ENCODE assay signal across 19 cellular contexts in genomic region chr6:149438855-149439254, GRCh38. TPM values are rescaled to one million over a fixed set of nuclear protein-coding genes. Genes with fewer than 3 reads are reported as not detected.
DNase-seq lines count a peak whose midpoint lies in the region; ATAC-seq and TF ChIP-seq lines count a peak whose summit lies in the region.
"Had no signal": no experiment of that assay in that cellular context is flagged by ENCODE, and none has a peak within 500 bp of the region (broad histone marks: within the 10 kb centered on the region; RNA-seq: fewer than 3 reads in every experiment).

No MANE protein-coding gene starts in this region.

- peaks cover 20% of the 10 kb centered on the region for H3K4me1 Mint-ChIP-seq in activated T-cell treated with anti-CD3 and anti-CD28 coated beads, Interleukin-2, amount 50 U/mL, for 4 hours (ENCODE audit: low read depth)
- H3K4me1 Mint-ChIP-seq in naive B cell: peaks cover 15 to 30% (median 22%) of the 10 kb centered on the region in 3 donors
- H3K4me1 Mint-ChIP-seq in mesothelial cell of epicardium: peaks cover 31% of the 10 kb centered on the region

- no peaks in the 10 kb centered on the region for H3K36me3 Mint-ChIP-seq in activated T-cell treated with anti-CD3 and anti-CD28 coated beads, Interleukin-2, amount 50 U/mL, for 4 hours (ENCODE audit: insufficient read depth)
- H3K36me3 Mint-ChIP-seq in naive B cell: no peaks in the 10 kb centered on the region
- no peaks in the 10 kb centered on the region for H3K36me3 Mint-ChIP-seq in mesothelial cell of epicardium
- H3K36me3 Mint-ChIP-seq: neural progenitor cell had no signal

- no peak overlapping the region for H3K4me3 Mint-ChIP-seq in activated T-cell treated with anti-CD3 and anti-CD28 coated beads, Interleukin-2, amount 50 U/mL, for 4 hours
- no peak overlapping the region for H3K4me3 Mint-ChIP-seq in naive B cell
- H3K4me3 Mint-ChIP-seq in mesothelial cell of epicardium: no peak overlapping the region
- H3K4me3 Mint-ChIP-seq: endodermal cell, neural progenitor cell had no signal

- H3K27ac Mint-ChIP-seq in naive B cell: peak overlapping the region in 2 of 6 donors; percentile 25 to 38
- no peak overlapping the region for H3K27ac Mint-ChIP-seq in mesothelial cell of epicardium
- H3K27ac Mint-ChIP-seq: endodermal cell, neural progenitor cell had no signal

- no peak for TF ChIP-seq CTCF in mesothelial cell of epicardium (IDR thresholded peaks at IDR 0.05; ENCODE audit: unreplicated experiment)

- no peaks in the 10 kb centered on the region for H3K27me3 Mint-ChIP-seq in activated T-cell treated with anti-CD3 and anti-CD28 coated beads, Interleukin-2, amount 50 U/mL, for 4 hours (ENCODE audit: low read depth)
- H3K27me3 Mint-ChIP-seq in naive B cell (no peaks in the 10 kb centered on the region), mesothelial cell of epicardium (ENCODE audit: low read depth) (no peaks in the 10 kb centered on the region)

- no peak for DNase-seq in activated T-cell treated with anti-CD3 and anti-CD28 coated beads, Interleukin-2, amount 50 U/mL, for 4 hours
- DNase-seq in activated T-cell treated with anti-CD3 and anti-CD28 coated beads, Interleukin-2, amount 50 U/mL, for 1 hour: no peak
- DNase-seq in naive B cell (no peak), mesothelial cell of epicardium (ENCODE audit: low spot score in 2 of 2, unreplicated experiment in 2 of 2) (no peak), 8988T (no peak), AG20443 (ENCODE audit: low spot score) (no peak)
- DNase-seq: activated gamma-delta T cell, aorta, EL, endodermal cell, MG63, midbrain, NCI-H1930, NCI-H510A had no signal

- ATAC-seq in activated T-cell treated with anti-CD3 and anti-CD28 coated beads, Interleukin-2, amount 50 U/mL, for 4 hours: peak; percentile 28 to 43
- ATAC-seq in GM21717 (IDR thresholded peaks at IDR 0.05; ENCODE audit: unreplicated experiment): peak; percentile 58
- ATAC-seq in HG03565 (IDR thresholded peaks at IDR 0.05; ENCODE audit: unreplicated experiment): peak; percentile 41
- peak; percentile 53 to 67 for ATAC-seq in naive B cell (ENCODE audit: low read depth in 2 of 2)

- H3K9me3 Mint-ChIP-seq in activated T-cell treated with anti-CD3 and anti-CD28 coated beads, Interleukin-2, amount 50 U/mL, for 4 hours: no peaks in the 10 kb centered on the region
- H3K9me3 Mint-ChIP-seq in naive B cell: no peaks in the 10 kb centered on the region
- peaks cover 5% of the 10 kb centered on the region for H3K9me3 Mint-ChIP-seq in mesothelial cell of epicardium
- H3K9me3 Mint-ChIP-seq: endodermal cell, neural progenitor cell had no signal

RNA-seq across cellular contexts. Expression of gene SUMO4, which starts 38.8 kb away (rescaled TPM):
- total RNA-seq in activated T-cell treated with anti-CD3 and anti-CD28 coated beads, Interleukin-2, amount 50 U/mL, for 4 hours: 1 to 10 TPM; 2.6 to 3.0 (median 2.7) TPM
- polyA plus RNA-seq in naive B cell (ENCODE audit: low read depth in 6 of 6): 1 to 10 TPM in 2 of 6 donors, under 1 TPM in 3, not detected in 1; 0.26 to 1.6 (median 0.85) TPM
- 3.4 to 4.2 TPM (median 3.9 TPM) in 3 replicates for total RNA-seq in mesothelial cell of epicardium
- total RNA-seq: kidney epithelial cell had no signal

RNA-seq across cellular contexts. Expression of gene ZC3H12D, which starts 46.0 kb away (rescaled TPM):
- total RNA-seq in activated T-cell treated with anti-CD3 and anti-CD28 coated beads, Interleukin-2, amount 50 U/mL, for 4 hours: 10 to 100 TPM; 22.2 to 51.5 (median 42.5) TPM
- 1 to 10 TPM; 4.7 to 9.2 (median 7.3) TPM for polyA plus RNA-seq in naive B cell (ENCODE audit: low read depth in 6 of 6)
- 0.44 to 0.72 TPM (median 0.47 TPM) in 3 replicates for total RNA-seq in mesothelial cell of epicardium
- total RNA-seq: kidney epithelial cell, SJSA1 had no signal

Comparison
In these comparisons a context has a peak if more than half of its experiments do, and no peak if none do; other contexts are left out.
1. RNA of gene ZC3H12D, which starts 46.0 kb away (total RNA-seq): 22.2 to 51.5 TPM in activated T-cell treated with anti-CD3 and anti-CD28 coated beads, Interleukin-2, amount 50 U/mL, for 4 hours; 0.44 to 0.72 TPM in mesothelial cell of epicardium; every median in the first group is over 10 times any median in the second.
2. Peak in every context shown above with its lines, with median percentiles within 50 percentile points of each other: ATAC-seq.